1 cellular context compared by ENCODE assay signal in genomic region chr17:76234354-76234679, GRCh38.
TF ChIP-seq lines count a peak whose summit lies in the region.

No MANE protein-coding gene starts in this region.

TF ChIP-seq in GM12878, 131 proteins besides CTCF, POLR2A, EP300 and RAD21 (continued from another document and continues in another):
- TF ChIP-seq CUX1 (IDR thresholded peaks at IDR 0.05; ENCODE audit: insufficient replicate concordance, low read depth, low read length) (no peak), YBX1 (IDR thresholded peaks at IDR 0.05) (no peak), ZZZ3 (IDR thresholded peaks at IDR 0.05; ENCODE audit: control insufficient read depth, insufficient read length, low read depth) (no peak), ESRRA (IDR thresholded peaks at IDR 0.05; ENCODE audit: low read length) (no peak), TCF3 (IDR thresholded peaks at IDR 0.05; ENCODE audit: borderline replicate concordance, insufficient read depth, low read depth, low read length) (no peak), ATF7 (IDR thresholded peaks at IDR 0.05; ENCODE audit: low read depth) (peak; percentile 39; the same call in 1 of the 2 replicates), IRF4 (IDR thresholded peaks at IDR 0.05; ENCODE audit: low read depth, low read length) (0 out of 2 replicates have a peak, but pooled peaks have one; percentile 61), BCL11A (IDR thresholded peaks at IDR 0.05; ENCODE audit: low read depth, low read length) (no peak), ZNF24 (IDR thresholded peaks at IDR 0.05) (no peak), ATF2 (IDR thresholded peaks at IDR 0.05; ENCODE audit: low read length) (no peak), POLR2AphosphoS5 (IDR thresholded peaks at IDR 0.05; ENCODE audit: low read length) (no peak), IRF3 (IDR thresholded peaks at IDR 0.05) (no peak), PBX3 (IDR thresholded peaks at IDR 0.05; ENCODE audit: insufficient replicate concordance, low read depth, low read length) (peak; percentile 26), ZBTB4 (CRISPR knock-in tag; IDR thresholded peaks at IDR 0.05) (no peak), SREBF2 (IDR thresholded peaks at IDR 0.05; ENCODE audit: low read length) (no peak), SPI1 (IDR thresholded peaks at IDR 0.05; ENCODE audit: borderline replicate concordance, insufficient read depth, low read depth, low read length) (no peak), GABPA (IDR thresholded peaks at IDR 0.05; ENCODE audit: low read depth) (no peak), SMC3 (IDR thresholded peaks at IDR 0.05; ENCODE audit: borderline replicate concordance, low read length) (no peak), PKNOX1 (IDR thresholded peaks at IDR 0.05) (peak; percentile 40; the same call in 1 of the 2 replicates), LARP7 (IDR thresholded peaks at IDR 0.05) (no peak), PML (IDR thresholded peaks at IDR 0.05; ENCODE audit: low read length) (no peak), MTA3 (IDR thresholded peaks at IDR 0.05; ENCODE audit: borderline replicate concordance, low read length) (0 out of 2 replicates have a peak, but pooled peaks have one; percentile 35), MYC (IDR thresholded peaks at IDR 0.05; ENCODE audit: insufficient read depth, insufficient read length, insufficient replicate concordance, low read length, severe bottlenecking) (no peak), IKZF1 (conservative IDR thresholded peaks at IDR 0.05) (peak; percentile 85), CBFB (IDR thresholded peaks at IDR 0.05; ENCODE audit: low read depth) (no peak), USF1 (IDR thresholded peaks at IDR 0.05; ENCODE audit: borderline replicate concordance, extremely low read length, insufficient read depth, low read depth, low read length) (no peak), EED (IDR thresholded peaks at IDR 0.05; ENCODE audit: low read depth) (0 out of 2 replicates have a peak, but pooled peaks have one; percentile 60), PAX5 (IDR thresholded peaks at IDR 0.05; ENCODE audit: borderline replicate concordance, low read depth, low read length) (no peak), HCFC1 (IDR thresholded peaks at IDR 0.05; ENCODE audit: low read length) (no peak), TCF12 (IDR thresholded peaks at IDR 0.05; ENCODE audit: low read depth, low read length) (no peak), NBN (IDR thresholded peaks at IDR 0.05) (peak; percentile 55; the same call in 1 of the 2 replicates), KDM1A (IDR thresholded peaks at IDR 0.05; ENCODE audit: borderline replicate concordance) (no peak), SMAD1 (IDR thresholded peaks at IDR 0.05; ENCODE audit: low read depth, partially characterized antibody) (no peak), MXI1 (IDR thresholded peaks at IDR 0.05; ENCODE audit: low read depth, low read length) (no peak), PRDM15 (CRISPR knock-in tag; IDR thresholded peaks at IDR 0.05) (no peak), ZNF207 (IDR thresholded peaks at IDR 0.05; ENCODE audit: borderline replicate concordance) (no peak; the same call in 1 of the 2 replicates), HDAC2 (IDR thresholded peaks at IDR 0.05) (no peak), WRNIP1 (IDR thresholded peaks at IDR 0.05; ENCODE audit: borderline replicate concordance, low read depth, low read length) (no peak), BRCA1 (IDR thresholded peaks at IDR 0.05; ENCODE audit: low read depth, low read length) (no peak), SMARCA5 (IDR thresholded peaks at IDR 0.05) (no peak), ATF3 (IDR thresholded peaks at IDR 0.05; ENCODE audit: borderline replicate concordance, extremely low read depth, low read depth, low read length) (no peak), TAF1 (IDR thresholded peaks at IDR 0.05; ENCODE audit: borderline replicate concordance, low read depth, low read length) (no peak), YY1 (IDR thresholded peaks at IDR 0.05; ENCODE audit: low read depth, low read length) (peak; percentile 69), MTA2 (IDR thresholded peaks at IDR 0.05; ENCODE audit: low read depth) (peak; percentile 74), RELA (IDR thresholded peaks at IDR 0.05; ENCODE audit: borderline replicate concordance, partially characterized antibody) (no peak), MEF2B (IDR thresholded peaks at IDR 0.05; ENCODE audit: partially characterized antibody, poor library complexity, severe bottlenecking) (no peak), RUNX3 (IDR thresholded peaks at IDR 0.05; ENCODE audit: low read length) (no peak; the same call in 1 of the 2 replicates)
